Comparison of ENCODE assay signal across 8 cellular contexts in the genomic region with DNA sequence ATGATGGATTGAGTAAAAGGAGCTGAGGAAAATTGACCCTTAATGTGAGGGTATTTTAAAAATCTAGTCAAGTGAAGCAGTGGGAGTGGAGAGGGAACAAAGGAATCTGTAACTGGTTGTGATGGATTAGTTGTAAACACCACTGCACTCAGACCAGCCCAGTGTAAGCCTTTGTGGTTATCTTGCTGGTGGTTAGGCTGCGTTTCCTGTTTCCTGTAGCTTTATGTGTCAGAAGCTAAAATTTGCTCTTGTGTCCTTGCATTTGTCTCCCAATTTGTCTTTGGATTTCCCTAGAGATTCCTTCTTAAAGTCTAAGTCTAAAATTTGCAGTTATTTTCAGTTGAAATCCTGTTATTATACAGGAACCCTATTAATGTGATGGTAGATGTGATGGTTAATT. TPM values are rescaled to one million over a fixed set of nuclear protein-coding genes. Genes with fewer than 3 reads are reported as not detected.
A peak's percentile ranks its signal among the peaks of the same experiment; 100 is the strongest.
DNase-seq lines count a peak whose midpoint lies in the region; ATAC-seq lines count a peak whose summit lies in the region.

No MANE protein-coding gene starts in this region.

- H3K4me1 Mint-ChIP-seq in activated naive CD4-positive, alpha-beta T cell treated with anti-CD3 and anti-CD28 coated beads, Interleukin-2, amount 10 ng/mL, durations not matched to agents 7 days and 5 days, result peaks cover 51% of the 10 kb centered on the region
- peaks cover 19% of the 10 kb centered on the region for H3K4me1 Mint-ChIP-seq in activated T-helper 17 cell treated with anti-CD3 and anti-CD28 coated beads, Interleukin-2, amount 50 U/mL, for 72 hours
- peaks cover 31% of the 10 kb centered on the region for H3K4me1 Mint-ChIP-seq in activated T-helper 1 cell treated with anti-CD3 and anti-CD28 coated beads, Interleukin-12 subunit alpha, Interleukin-12 subunit beta, Interleukin-2, Interleukin-4 antibody, amounts not matched to agents 30 ng/mL and 10 ng/mL and 1 ng/mL, durations not matched to agents 14 hours and 24 hours and 36 hours (ENCODE audit: low read depth)

- H3K27ac Mint-ChIP-seq in activated naive CD4-positive, alpha-beta T cell treated with anti-CD3 and anti-CD28 coated beads, Interleukin-2, amount 10 ng/mL, durations not matched to agents 7 days and 5 days, result peak overlapping the region; percentile 75
- H3K27ac Mint-ChIP-seq in activated T-helper 17 cell treated with anti-CD3 and anti-CD28 coated beads, Interleukin-2, amount 50 U/mL, for 72 hours, result no peak overlapping the region
- no peak overlapping the region for H3K27ac Mint-ChIP-seq in activated T-helper 1 cell treated with anti-CD3 and anti-CD28 coated beads, Interleukin-12 subunit alpha, Interleukin-12 subunit beta, Interleukin-2, Interleukin-4 antibody, amounts not matched to agents 30 ng/mL and 10 ng/mL and 1 ng/mL, durations not matched to agents 14 hours and 24 hours and 36 hours

- peaks cover 10% of the 10 kb centered on the region for H3K27me3 Mint-ChIP-seq in activated naive CD4-positive, alpha-beta T cell treated with anti-CD3 and anti-CD28 coated beads, Interleukin-2, amount 10 ng/mL, durations not matched to agents 7 days and 5 days
- no peaks in the 10 kb centered on the region for H3K27me3 Mint-ChIP-seq in activated T-helper 17 cell treated with anti-CD3 and anti-CD28 coated beads, Interleukin-2, amount 50 U/mL, for 72 hours
- H3K27me3 Mint-ChIP-seq in activated T-helper 1 cell treated with anti-CD3 and anti-CD28 coated beads, Interleukin-12 subunit alpha, Interleukin-12 subunit beta, Interleukin-2, Interleukin-4 antibody, amounts not matched to agents 30 ng/mL and 10 ng/mL and 1 ng/mL, durations not matched to agents 14 hours and 24 hours and 36 hours (ENCODE audit: insufficient read depth), result peaks cover 4% of the 10 kb centered on the region

- intact Hi-C loops in activated T-helper 1 cell treated with anti-CD3 and anti-CD28 coated beads, Interleukin-12 subunit alpha, Interleukin-12 subunit beta, Interleukin-2, Interleukin-4 antibody, amounts not matched to agents 30 ng/mL and 10 ng/mL and 1 ng/mL, durations not matched to agents 14 hours and 24 hours and 36 hours (cut with micrococcal nuclease), result no loop called here

- CTCF ChIA-PET in activated naive CD4-positive, alpha-beta T cell treated with anti-CD3 and anti-CD28 coated beads, Interleukin-2, amount 10 ng/mL, durations not matched to agents 7 days and 5 days (lab: Charles Lee), result interaction anchor here (1.1 to 3.0 kb wide), 4 partner anchors 9 to 81 kb away, joined by 3 to 13 read pairs (median 3); no protein-coding TSS in a partner anchor

- H3K36me3 Mint-ChIP-seq in activated naive CD4-positive, alpha-beta T cell treated with anti-CD3 and anti-CD28 coated beads, Interleukin-2, amount 10 ng/mL, durations not matched to agents 7 days and 5 days, result peaks cover 11% of the 10 kb centered on the region
- no peaks in the 10 kb centered on the region for H3K36me3 Mint-ChIP-seq in activated T-helper 17 cell treated with anti-CD3 and anti-CD28 coated beads, Interleukin-2, amount 50 U/mL, for 72 hours (ENCODE audit: low read depth)
- peaks cover 3% of the 10 kb centered on the region for H3K36me3 Mint-ChIP-seq in activated T-helper 1 cell treated with anti-CD3 and anti-CD28 coated beads, Interleukin-12 subunit alpha, Interleukin-12 subunit beta, Interleukin-2, Interleukin-4 antibody, amounts not matched to agents 30 ng/mL and 10 ng/mL and 1 ng/mL, durations not matched to agents 14 hours and 24 hours and 36 hours (ENCODE audit: low read depth)

- peaks cover 6% of the 10 kb centered on the region for H3K9me3 Mint-ChIP-seq in activated naive CD4-positive, alpha-beta T cell treated with anti-CD3 and anti-CD28 coated beads, Interleukin-2, amount 10 ng/mL, durations not matched to agents 7 days and 5 days
- H3K9me3 Mint-ChIP-seq in activated T-helper 17 cell treated with anti-CD3 and anti-CD28 coated beads, Interleukin-2, amount 50 U/mL, for 72 hours, result no peaks in the 10 kb centered on the region
- no peaks in the 10 kb centered on the region for H3K9me3 Mint-ChIP-seq in activated T-helper 1 cell treated with anti-CD3 and anti-CD28 coated beads, Interleukin-12 subunit alpha, Interleukin-12 subunit beta, Interleukin-2, Interleukin-4 antibody, amounts not matched to agents 30 ng/mL and 10 ng/mL and 1 ng/mL, durations not matched to agents 14 hours and 24 hours and 36 hours

- ATAC-seq in HG03108 (IDR thresholded peaks at IDR 0.05; ENCODE audit: unreplicated experiment), result peak; percentile 94
- peak; percentile 64 for ATAC-seq in activated T-helper 17 cell treated with anti-CD3 and anti-CD28 coated beads, Interleukin-2, amount 50 U/mL, for 72 hours (replicated peaks)
- ATAC-seq in stimulated activated naive CD8-positive, alpha-beta T cell treated with anti-CD3 and anti-CD28 coated beads, Interleukin-15, Interleukin-2, amounts not matched to agents 100 U/mL and 50 U/mL, for 24 hours, result peak; percentile 55

- DNase-seq in activated naive CD4-positive, alpha-beta T cell treated with anti-CD3 and anti-CD28 coated beads, Interleukin-2, amount 10 ng/mL, durations not matched to agents 7 days and 5 days, result peak; percentile 70
- DNase-seq in activated naive CD4-positive, alpha-beta T cell (lab: John Stamatoyannopoulos, UW), result no peak
- no peak for DNase-seq in stimulated activated naive CD8-positive, alpha-beta T cell treated with anti-CD3 and anti-CD28 coated beads, Interleukin-15, Interleukin-2, amounts not matched to agents 100 U/mL and 50 U/mL, for 24 hours
- no peak for DNase-seq in activated T-helper 1 cell treated with anti-CD3 and anti-CD28 coated beads, Interleukin-12 subunit alpha, Interleukin-12 subunit beta, Interleukin-2, Interleukin-4 antibody, amounts not matched to agents 30 ng/mL and 10 ng/mL and 1 ng/mL, durations not matched to agents 14 hours and 24 hours and 36 hours (ENCODE audit: low spot score)
- DNase-seq in stimulated activated CD4-positive, alpha-beta T cell treated with anti-CD3 and anti-CD28 coated beads, Interleukin-4, amount 100 ng/mL, for 24 hours, result no peak
- no peak for DNase-seq in mucosa of gallbladder (ENCODE audit: low spot score)

- peak overlapping the region; percentile 51 for H3K4me3 Mint-ChIP-seq in activated naive CD4-positive, alpha-beta T cell treated with anti-CD3 and anti-CD28 coated beads, Interleukin-2, amount 10 ng/mL, durations not matched to agents 7 days and 5 days
- peak overlapping the region; percentile 28 for H3K4me3 Mint-ChIP-seq in activated T-helper 17 cell treated with anti-CD3 and anti-CD28 coated beads, Interleukin-2, amount 50 U/mL, for 72 hours
- H3K4me3 Mint-ChIP-seq in activated T-helper 1 cell treated with anti-CD3 and anti-CD28 coated beads, Interleukin-12 subunit alpha, Interleukin-12 subunit beta, Interleukin-2, Interleukin-4 antibody, amounts not matched to agents 30 ng/mL and 10 ng/mL and 1 ng/mL, durations not matched to agents 14 hours and 24 hours and 36 hours, result no peak overlapping the region

RNA-seq across cellular contexts. Expression of a gene that starts 6.3 kb away (rescaled TPM):
- total RNA-seq in activated T-helper 17 cell treated with anti-CD3 and anti-CD28 coated beads, Interleukin-2, amount 50 U/mL, for 72 hours, result not detected
- total RNA-seq in activated T-helper 1 cell treated with anti-CD3 and anti-CD28 coated beads, Interleukin-12 subunit alpha, Interleukin-12 subunit beta, Interleukin-2, Interleukin-4 antibody, amounts not matched to agents 30 ng/mL and 10 ng/mL and 1 ng/mL, durations not matched to agents 14 hours and 24 hours and 36 hours, result not detected in 2 replicates
- total RNA-seq in mucosa of gallbladder, result not detected

RNA-seq across cellular contexts. Expression of a gene that starts 18.5 kb away (rescaled TPM):
- total RNA-seq in activated T-helper 17 cell treated with anti-CD3 and anti-CD28 coated beads, Interleukin-2, amount 50 U/mL, for 72 hours, result not detected
- total RNA-seq in activated T-helper 1 cell treated with anti-CD3 and anti-CD28 coated beads, Interleukin-12 subunit alpha, Interleukin-12 subunit beta, Interleukin-2, Interleukin-4 antibody, amounts not matched to agents 30 ng/mL and 10 ng/mL and 1 ng/mL, durations not matched to agents 14 hours and 24 hours and 36 hours, result not detected in 2 replicates
- not detected for total RNA-seq in mucosa of gallbladder

RNA-seq across cellular contexts. Expression of a gene that starts 27.2 kb away (rescaled TPM):
- total RNA-seq in activated T-helper 17 cell treated with anti-CD3 and anti-CD28 coated beads, Interleukin-2, amount 50 U/mL, for 72 hours, result not detected
- total RNA-seq in activated T-helper 1 cell treated with anti-CD3 and anti-CD28 coated beads, Interleukin-12 subunit alpha, Interleukin-12 subunit beta, Interleukin-2, Interleukin-4 antibody, amounts not matched to agents 30 ng/mL and 10 ng/mL and 1 ng/mL, durations not matched to agents 14 hours and 24 hours and 36 hours, result not detected in 2 replicates
- not detected for total RNA-seq in mucosa of gallbladder

RNA-seq across cellular contexts. Expression of a gene that starts 41.8 kb away (rescaled TPM):
- not detected for total RNA-seq in activated T-helper 17 cell treated with anti-CD3 and anti-CD28 coated beads, Interleukin-2, amount 50 U/mL, for 72 hours
- total RNA-seq in activated T-helper 1 cell treated with anti-CD3 and anti-CD28 coated beads, Interleukin-12 subunit alpha, Interleukin-12 subunit beta, Interleukin-2, Interleukin-4 antibody, amounts not matched to agents 30 ng/mL and 10 ng/mL and 1 ng/mL, durations not matched to agents 14 hours and 24 hours and 36 hours, result not detected in 2 replicates
- total RNA-seq in mucosa of gallbladder, result not detected

RNA-seq across cellular contexts. Expression of a gene that starts 46.8 kb away (rescaled TPM):
- not detected for total RNA-seq in activated T-helper 17 cell treated with anti-CD3 and anti-CD28 coated beads, Interleukin-2, amount 50 U/mL, for 72 hours
- total RNA-seq in activated T-helper 1 cell treated with anti-CD3 and anti-CD28 coated beads, Interleukin-12 subunit alpha, Interleukin-12 subunit beta, Interleukin-2, Interleukin-4 antibody, amounts not matched to agents 30 ng/mL and 10 ng/mL and 1 ng/mL, durations not matched to agents 14 hours and 24 hours and 36 hours, result not detected in 2 replicates
- not detected for total RNA-seq in mucosa of gallbladder
